Comparison of ENCODE assay signal across 19 cellular contexts in genomic region chr5:53603009-53603687, GRCh38. TPM values are rescaled to one million over a fixed set of nuclear protein-coding genes. Genes with fewer than 3 reads are reported as not detected.
DNase-seq lines count a peak whose midpoint lies in the region; ATAC-seq and TF ChIP-seq lines count a peak whose summit lies in the region.
"Had no signal": no experiment of that assay in that cellular context is flagged by ENCODE, and none has a peak within 500 bp of the region (broad histone marks: within the 10 kb centered on the region; RNA-seq: fewer than 3 reads in every experiment).

No MANE protein-coding gene starts in this region.

- TF ChIP-seq CTCF in right atrium auricular region (IDR thresholded peaks at IDR 0.05) (no peak), smooth muscle cell (IDR thresholded peaks at IDR 0.05; ENCODE audit: borderline replicate concordance, insufficient read depth, poor library complexity, severe bottlenecking) (no peak)

- H3K4me1 ChIP-seq in right atrium auricular region (peaks cover 0 to 6% of the 10 kb centered on the region in 2 donors), smooth muscle cell (ENCODE audit: low read depth) (no peaks in the 10 kb centered on the region)
- H3K4me1 ChIP-seq: pancreas had no signal

- no peaks in the 10 kb centered on the region for H3K27me3 ChIP-seq in right atrium auricular region
- no peaks in the 10 kb centered on the region for H3K27me3 ChIP-seq in smooth muscle cell (ENCODE audit: low read depth)
- H3K27me3 ChIP-seq: pancreas, stomach, vagina had no signal

- ATAC-seq in Right ventricle myocardium superior (ENCODE audit: poor library complexity) (peak; percentile 94), left ventricle myocardium superior (peak; percentile 89), GM18858 (IDR thresholded peaks at IDR 0.05; ENCODE audit: unreplicated experiment) (no peak)

- intact Hi-C loops in Right ventricle myocardium superior (cut with DNase I), result no loop called here
- intact Hi-C loops in left ventricle myocardium superior (cut with micrococcal nuclease), result no loop called here

- H3K9me3 ChIP-seq in right atrium auricular region, result no peaks in the 10 kb centered on the region
- no peaks in the 10 kb centered on the region for H3K9me3 ChIP-seq in smooth muscle cell (replicated peaks; ENCODE audit: low read depth)
- H3K9me3 ChIP-seq: pancreas, stomach, vagina had no signal

- no peak overlapping the region for H3K27ac ChIP-seq in right atrium auricular region
- peak overlapping the region; percentile 24 for H3K27ac ChIP-seq in smooth muscle cell (ENCODE audit: low read depth)
- H3K27ac ChIP-seq: pancreas, stomach, vagina had no signal

- peaks cover 35% of the 10 kb centered on the region for H3K79me2 ChIP-seq in smooth muscle cell (ENCODE audit: low read depth)

- H3F3A ChIP-seq in smooth muscle cell (ENCODE audit: low read depth), result no peaks in the 10 kb centered on the region

- no peak overlapping the region for H3K4me2 ChIP-seq in smooth muscle cell

- H4K20me1 ChIP-seq in smooth muscle cell (ENCODE audit: low read depth), result peaks cover 20% of the 10 kb centered on the region

- 75% methylated on average over 6 of the region's 6 CpGs for WGBS in smooth muscle cell (ENCODE audit: low lambda C conversion rate)

- no peak for DNase-seq in Right ventricle myocardium superior
- no peak for DNase-seq in right atrium auricular region (ENCODE audit: low spot score)
- peak; percentile 36 for DNase-seq in cerebellum (ENCODE audit: low spot score)
- no peak for DNase-seq in left ventricle myocardium superior
- no peak for DNase-seq in smooth muscle cell (lab: John Stamatoyannopoulos, UW; ENCODE audit: unreplicated experiment)
- DNase-seq in amniotic stem cell (lab: John Stamatoyannopoulos, UW), result no peak
- DNase-seq in stimulated activated CD4-positive, alpha-beta T cell treated with anti-CD3 and anti-CD28 coated beads, Interleukin-15, amount 100 ng/mL, for 24 hours, result no peak
- DNase-seq: activated CD4-positive, alpha-beta T cell treated with anti-CD3 and anti-CD28 coated beads for 4 hours; activated naive CD4-positive, alpha-beta T cell treated with anti-CD3 and anti-CD28 coated beads, Interleukin-2, amount 50 U/mL, for 16 hours; activated T-cell treated with anti-CD3 and anti-CD28 coated beads for 4 hours; HCEC 1CT; NCI-H1048; NCI-H2171 treated with DMSO at 0.1 percent for 48 hours; pancreas; SIG-M5; stomach; T-helper 9 cell had no signal

- H3K9ac ChIP-seq in smooth muscle cell (ENCODE audit: low read depth), result no peak overlapping the region

- H3K36me3 ChIP-seq in right atrium auricular region (peaks cover 28% of the 10 kb centered on the region), smooth muscle cell (ENCODE audit: low read depth) (no peaks in the 10 kb centered on the region)

- no peak overlapping the region for H3K4me3 ChIP-seq in right atrium auricular region
- no peak overlapping the region for H3K4me3 ChIP-seq in smooth muscle cell
- H3K4me3 ChIP-seq: pancreas, stomach, vagina had no signal

- H2AFZ ChIP-seq in smooth muscle cell (ENCODE audit: low read depth), result no peak overlapping the region

RNA-seq across cellular contexts. Expression of gene NDUFS4, which starts 42.7 kb away (rescaled TPM):
- total RNA-seq in Right ventricle myocardium superior, result 218 TPM
- 100 to 1,000 TPM; 122 to 127 TPM for total RNA-seq in right atrium auricular region
- total RNA-seq in cerebellum, result 55.9 TPM
- total RNA-seq in left ventricle myocardium superior, result 212 TPM
- total RNA-seq in smooth muscle cell, result 185 and 218 TPM in 2 replicates
- polyA plus RNA-seq in smooth muscle cell, result 177 and 182 TPM in 2 replicates
